ENCODE assay signal across 1 cellular context in the genomic region with DNA sequence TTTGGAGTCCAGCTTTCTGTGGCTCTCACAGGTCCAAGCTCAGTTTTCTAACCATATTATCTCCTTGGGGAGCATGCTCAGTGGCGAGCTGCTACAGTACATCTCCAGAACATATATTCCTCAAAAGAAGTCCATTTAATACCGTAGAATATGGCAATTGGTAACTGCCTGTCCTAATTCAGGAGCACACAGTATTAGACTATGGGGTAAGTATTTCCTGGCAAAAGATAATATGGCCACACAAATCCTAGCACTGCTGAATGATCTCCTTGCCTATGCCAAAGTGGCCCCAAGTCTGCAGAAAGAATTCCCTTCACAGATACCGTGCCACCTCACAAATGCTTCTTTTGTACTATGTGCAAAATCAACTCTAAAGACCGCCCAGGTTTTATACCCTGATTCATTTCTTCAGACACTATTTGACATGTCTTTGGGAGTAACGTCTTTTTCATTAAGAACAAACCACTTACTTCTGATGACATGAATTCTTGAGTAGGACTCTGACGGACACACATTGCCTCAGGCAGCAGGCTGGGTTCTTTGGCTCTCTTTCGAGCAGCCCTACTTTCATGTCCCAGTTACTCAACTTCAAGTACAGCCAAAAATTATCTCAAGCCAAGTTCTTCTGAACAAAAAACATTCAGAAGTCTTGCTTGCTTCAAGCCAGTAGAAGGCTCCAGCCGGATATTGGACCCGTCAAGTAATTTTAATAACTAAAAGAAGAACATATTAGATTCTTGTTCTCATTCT.
TF ChIP-seq lines count a peak whose summit lies in the region.

No MANE protein-coding gene starts in this region.

TF ChIP-seq in SK-N-SH, 30 proteins besides CTCF, POLR2A, EP300 and RAD21:
- TF ChIP-seq ELF1 (IDR thresholded peaks at IDR 0.05) (no peak), TAF1 (IDR thresholded peaks at IDR 0.05; ENCODE audit: borderline replicate concordance, low read depth, low read length) (no peak), EZH2phosphoT487 (IDR thresholded peaks at IDR 0.05; ENCODE audit: borderline replicate concordance, low read depth) (no peak), YY1 (IDR thresholded peaks at IDR 0.05; ENCODE audit: low read depth) (no peak), FOXM1 (IDR thresholded peaks at IDR 0.05; ENCODE audit: low read depth) (no peak), MEF2A (IDR thresholded peaks at IDR 0.05; ENCODE audit: borderline replicate concordance, low read depth) (no peak)
- TF ChIP-seq, protein P1, sequence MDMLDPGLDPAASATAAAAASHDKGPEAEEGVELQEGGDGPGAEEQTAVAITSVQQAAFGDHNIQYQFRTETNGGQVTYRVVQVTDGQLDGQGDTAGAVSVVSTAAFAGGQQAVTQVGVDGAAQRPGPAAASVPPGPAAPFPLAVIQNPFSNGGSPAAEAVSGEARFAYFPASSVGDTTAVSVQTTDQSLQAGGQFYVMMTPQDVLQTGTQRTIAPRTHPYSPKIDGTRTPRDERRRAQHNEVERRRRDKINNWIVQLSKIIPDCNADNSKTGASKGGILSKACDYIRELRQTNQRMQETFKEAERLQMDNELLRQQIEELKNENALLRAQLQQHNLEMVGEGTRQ (IDR thresholded peaks at IDR 0.05; ENCODE audit: borderline replicate concordance, low read depth, low read length), result no peak
- TF ChIP-seq, protein P2, sequence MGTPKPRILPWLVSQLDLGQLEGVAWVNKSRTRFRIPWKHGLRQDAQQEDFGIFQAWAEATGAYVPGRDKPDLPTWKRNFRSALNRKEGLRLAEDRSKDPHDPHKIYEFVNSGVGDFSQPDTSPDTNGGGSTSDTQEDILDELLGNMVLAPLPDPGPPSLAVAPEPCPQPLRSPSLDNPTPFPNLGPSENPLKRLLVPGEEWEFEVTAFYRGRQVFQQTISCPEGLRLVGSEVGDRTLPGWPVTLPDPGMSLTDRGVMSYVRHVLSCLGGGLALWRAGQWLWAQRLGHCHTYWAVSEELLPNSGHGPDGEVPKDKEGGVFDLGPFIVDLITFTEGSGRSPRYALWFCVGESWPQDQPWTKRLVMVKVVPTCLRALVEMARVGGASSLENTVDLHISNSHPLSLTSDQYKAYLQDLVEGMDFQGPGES (IDR thresholded peaks at IDR 0.05; ENCODE audit: low read depth, low read length), result no peak
- TF ChIP-seq, protein P3, sequence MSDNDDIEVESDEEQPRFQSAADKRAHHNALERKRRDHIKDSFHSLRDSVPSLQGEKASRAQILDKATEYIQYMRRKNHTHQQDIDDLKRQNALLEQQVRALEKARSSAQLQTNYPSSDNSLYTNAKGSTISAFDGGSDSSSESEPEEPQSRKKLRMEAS (IDR thresholded peaks at IDR 0.05; ENCODE audit: low read depth), result no peak
- TF ChIP-seq, protein P4, sequence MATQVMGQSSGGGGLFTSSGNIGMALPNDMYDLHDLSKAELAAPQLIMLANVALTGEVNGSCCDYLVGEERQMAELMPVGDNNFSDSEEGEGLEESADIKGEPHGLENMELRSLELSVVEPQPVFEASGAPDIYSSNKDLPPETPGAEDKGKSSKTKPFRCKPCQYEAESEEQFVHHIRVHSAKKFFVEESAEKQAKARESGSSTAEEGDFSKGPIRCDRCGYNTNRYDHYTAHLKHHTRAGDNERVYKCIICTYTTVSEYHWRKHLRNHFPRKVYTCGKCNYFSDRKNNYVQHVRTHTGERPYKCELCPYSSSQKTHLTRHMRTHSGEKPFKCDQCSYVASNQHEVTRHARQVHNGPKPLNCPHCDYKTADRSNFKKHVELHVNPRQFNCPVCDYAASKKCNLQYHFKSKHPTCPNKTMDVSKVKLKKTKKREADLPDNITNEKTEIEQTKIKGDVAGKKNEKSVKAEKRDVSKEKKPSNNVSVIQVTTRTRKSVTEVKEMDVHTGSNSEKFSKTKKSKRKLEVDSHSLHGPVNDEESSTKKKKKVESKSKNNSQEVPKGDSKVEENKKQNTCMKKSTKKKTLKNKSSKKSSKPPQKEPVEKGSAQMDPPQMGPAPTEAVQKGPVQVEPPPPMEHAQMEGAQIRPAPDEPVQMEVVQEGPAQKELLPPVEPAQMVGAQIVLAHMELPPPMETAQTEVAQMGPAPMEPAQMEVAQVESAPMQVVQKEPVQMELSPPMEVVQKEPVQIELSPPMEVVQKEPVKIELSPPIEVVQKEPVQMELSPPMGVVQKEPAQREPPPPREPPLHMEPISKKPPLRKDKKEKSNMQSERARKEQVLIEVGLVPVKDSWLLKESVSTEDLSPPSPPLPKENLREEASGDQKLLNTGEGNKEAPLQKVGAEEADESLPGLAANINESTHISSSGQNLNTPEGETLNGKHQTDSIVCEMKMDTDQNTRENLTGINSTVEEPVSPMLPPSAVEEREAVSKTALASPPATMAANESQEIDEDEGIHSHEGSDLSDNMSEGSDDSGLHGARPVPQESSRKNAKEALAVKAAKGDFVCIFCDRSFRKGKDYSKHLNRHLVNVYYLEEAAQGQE (IDR thresholded peaks at IDR 0.05; ENCODE audit: low read depth, low read length), result no peak
